Comparison of ENCODE assay signal across 14 cellular contexts in genomic region chr6:74137910-74138309, GRCh38.
DNase-seq lines count a peak whose midpoint lies in the region; ATAC-seq and TF ChIP-seq lines count a peak whose summit lies in the region.
"Had no signal": no experiment of that assay in that cellular context is flagged by ENCODE, and none has a peak within 500 bp of the region (broad histone marks: within the 10 kb centered on the region; RNA-seq: fewer than 3 reads in every experiment).

No MANE protein-coding gene starts in this region.

- no peak for TF ChIP-seq CTCF in fibroblast of lung (conservative IDR thresholded peaks at IDR 0.05 in 1 of 2, IDR thresholded peaks at IDR 0.05 in 1 of 2; ENCODE audit: low read depth in 1 of 2, low read length in 2 of 2)
- no peak for TF ChIP-seq CTCF in osteocyte (IDR thresholded peaks at IDR 0.05)

- no peak overlapping the region for H3K27ac ChIP-seq in fibroblast of lung (ENCODE audit: insufficient read depth, low read length)
- H3K27ac ChIP-seq: prostate gland had no signal

- H3K4me3 ChIP-seq in fibroblast of lung (replicated peaks in 1 of 4; ENCODE audit: control extremely low read depth in 1 of 4, insufficient read depth in 1 of 4, low read depth in 3 of 4, low read length in 4 of 4): no peak overlapping the region
- H3K4me3 ChIP-seq: prostate gland had no signal

- peaks cover 29% of the 10 kb centered on the region for H3K9me3 Mint-ChIP-seq in osteocyte (ENCODE audit: unreplicated experiment)
- H3K9me3 Mint-ChIP-seq: activated CD4-positive, alpha-beta memory T cell treated with anti-CD3 and anti-CD28 coated beads for 36 hours had no signal

- H3K9ac ChIP-seq in fibroblast of lung (ENCODE audit: insufficient read depth, low read length): no peak overlapping the region

- DNase-seq in GM04504 (ENCODE audit: low read depth) (peak; percentile 76), SK-MEL-5 (ENCODE audit: low read depth, low spot score) (peak; percentile 62), fibroblast of lung (ENCODE audit: low read depth in 2 of 2) (peak; percentile 40 to 85), osteocyte (ENCODE audit: extremely low spot score, unreplicated experiment) (no peak), mucosa of gallbladder (ENCODE audit: low spot score) (no peak), NCI-H774 (lab: John Stamatoyannopoulos, UW) (no peak)
- DNase-seq: activated CD4-positive, alpha-beta memory T cell treated with anti-CD3 and anti-CD28 coated beads for 36 hours; DMS79 treated with DMSO at 0.1 percent for 48 hours; NCI-H526; T-helper 1 cell had no signal

- H3K27ac Mint-ChIP-seq in osteocyte (ENCODE audit: unreplicated experiment): peak overlapping the region; percentile 79
- H3K27ac Mint-ChIP-seq: activated CD4-positive, alpha-beta memory T cell treated with anti-CD3 and anti-CD28 coated beads for 36 hours; activated naive CD8-positive, alpha-beta T cell had no signal

- H3K4me1 Mint-ChIP-seq in osteocyte (ENCODE audit: unreplicated experiment): peaks cover 12% of the 10 kb centered on the region

- H3K27me3 ChIP-seq in fibroblast of lung (ENCODE audit: control insufficient read depth, insufficient read depth, low read length): no peaks in the 10 kb centered on the region

- peaks cover 4% of the 10 kb centered on the region for H3K27me3 Mint-ChIP-seq in osteocyte (ENCODE audit: unreplicated experiment)
- H3K27me3 Mint-ChIP-seq: activated CD4-positive, alpha-beta memory T cell treated with anti-CD3 and anti-CD28 coated beads for 36 hours; activated naive CD8-positive, alpha-beta T cell had no signal

- H3K4me3 Mint-ChIP-seq in osteocyte (ENCODE audit: unreplicated experiment): no peak overlapping the region
- H3K4me3 Mint-ChIP-seq: activated CD4-positive, alpha-beta memory T cell treated with anti-CD3 and anti-CD28 coated beads for 36 hours; activated naive CD8-positive, alpha-beta T cell had no signal

- no peak overlapping the region for H3K4me2 ChIP-seq in fibroblast of lung (ENCODE audit: extremely low read depth, insufficient read depth, low read length)

- ATAC-seq in GM19023 (IDR thresholded peaks at IDR 0.05; ENCODE audit: unreplicated experiment) (no peak), GM19395 (IDR thresholded peaks at IDR 0.05; ENCODE audit: unreplicated experiment) (no peak)

- H3K36me3 ChIP-seq in fibroblast of lung (ENCODE audit: control insufficient read depth, insufficient read depth, low read length): no peaks in the 10 kb centered on the region
- H3K36me3 ChIP-seq: prostate gland had no signal

- H3K79me2 ChIP-seq in fibroblast of lung (ENCODE audit: control insufficient read depth, insufficient read depth, low read length): no peaks in the 10 kb centered on the region

- no peak overlapping the region for H2AFZ ChIP-seq in fibroblast of lung (ENCODE audit: low read length)

- in situ Hi-C loops in SK-MEL-5 (cut with HindIII; ENCODE audit: low pct_unique_long_range_greater_than_20kb, low sequenced_read_pairs): no loop called here

- no peaks in the 10 kb centered on the region for H3K9me3 ChIP-seq in fibroblast of lung (ENCODE audit: control insufficient read depth, insufficient read depth, low read depth, low read length)
- H3K9me3 ChIP-seq: prostate gland had no signal

- no peaks in the 10 kb centered on the region for H4K20me1 ChIP-seq in fibroblast of lung (ENCODE audit: control insufficient read depth, extremely low read depth, insufficient read depth, low read length)

- H3K4me1 ChIP-seq in fibroblast of lung (ENCODE audit: control insufficient read depth, extremely low read depth, insufficient read depth, low read length): no peaks in the 10 kb centered on the region
- H3K4me1 ChIP-seq: prostate gland had no signal

- no peaks in the 10 kb centered on the region for H3K36me3 Mint-ChIP-seq in osteocyte (ENCODE audit: unreplicated experiment)
- H3K36me3 Mint-ChIP-seq: activated CD4-positive, alpha-beta memory T cell treated with anti-CD3 and anti-CD28 coated beads for 36 hours; activated naive CD8-positive, alpha-beta T cell had no signal

Comparison
In these comparisons a context has a peak if more than half of its experiments do, and no peak if none do; other contexts are left out.
1. DNase-seq: peak in GM04504 (single experiment), SK-MEL-5 (single experiment) and fibroblast of lung (2 of 2); none in osteocyte (single experiment), mucosa of gallbladder (single experiment) and NCI-H774 (single experiment).